Comparison of ENCODE assay signal across 8 cellular contexts in genomic region chr6:17015551-17016381, GRCh38.
DNase-seq lines count a peak whose midpoint lies in the region; ATAC-seq and TF ChIP-seq lines count a peak whose summit lies in the region.

No MANE protein-coding gene starts in this region.

- BruUV-seq in A673 (replicated peaks; lab: Mats Ljungman, UMichigan) = no TSS peak

- peaks cover 0 to 3% of the 10 kb centered on the region in 2 donors for H3K4me1 ChIP-seq in ascending aorta
- no peaks in the 10 kb centered on the region for H3K4me1 ChIP-seq in left lung
- H3K4me1 ChIP-seq in A673 (ENCODE audit: insufficient read depth, low read length, poor library complexity, severe bottlenecking) = no peaks in the 10 kb centered on the region

- intact Hi-C loops in ascending aorta (cut with DNase I) (loop anchor here (10.0 kb wide), 1 partner anchor 69 kb away; no protein-coding TSS in a partner anchor), left lung (cut with DNase I) (no loop called here), A673 (cut with micrococcal nuclease; ENCODE audit: unreplicated experiment) (no loop called here)

- peaks cover 5% of the 10 kb centered on the region for H3K36me3 Mint-ChIP-seq in stimulated activated effector memory CD8-positive, alpha-beta T cell treated with anti-CD3 and anti-CD28 coated beads, Interleukin-12 subunit alpha, Interleukin-12 subunit beta, amount 100 ng/mL, for 72 hours

- CTCF ChIA-PET in A673 (lab: Charles Lee) = no interaction called here

- H3K9me3 Mint-ChIP-seq in stimulated activated effector memory CD8-positive, alpha-beta T cell treated with anti-CD3 and anti-CD28 coated beads, Interleukin-12 subunit alpha, Interleukin-12 subunit beta, amount 100 ng/mL, for 72 hours = no peaks in the 10 kb centered on the region

- H3K27me3 ChIP-seq in ascending aorta (no peaks in the 10 kb centered on the region), left lung (peaks cover 0 to 7% of the 10 kb centered on the region in 2 donors), A673 (replicated peaks; ENCODE audit: insufficient read depth, low read depth, low read length, poor library complexity) (no peaks in the 10 kb centered on the region)

- H3K27ac ChIP-seq in ascending aorta (peak overlapping the region in 1 of 2 donors; percentile 8), left lung (no peak overlapping the region), A673 (ENCODE audit: low read depth, low read length, poor library complexity, severe bottlenecking) (no peak overlapping the region)

- H3K36me3 ChIP-seq in ascending aorta (no peaks in the 10 kb centered on the region), left lung (no peaks in the 10 kb centered on the region), A673 (ENCODE audit: insufficient read depth, low read length, poor library complexity, severe bottlenecking) (no peaks in the 10 kb centered on the region)

- TF ChIP-seq CTCF in ascending aorta (IDR thresholded peaks at IDR 0.05) (no peak), left lung (IDR thresholded peaks at IDR 0.05) (no peak), A673 (conservative IDR thresholded peaks at IDR 0.05; ENCODE audit: low read depth, low read length) (no peak)

- ATAC-seq in left lung = peak; percentile 74
- ATAC-seq in stimulated activated effector memory CD8-positive, alpha-beta T cell treated with anti-CD3 and anti-CD28 coated beads, Interleukin-12 subunit alpha, Interleukin-12 subunit beta, amount 100 ng/mL, for 72 hours = peak; percentile 51
- ATAC-seq in GM18502 (IDR thresholded peaks at IDR 0.05; ENCODE audit: poor library complexity, unreplicated experiment) = no peak
- ATAC-seq in HG02798 (IDR thresholded peaks at IDR 0.05; ENCODE audit: poor library complexity, unreplicated experiment) = no peak

- peak overlapping the region; percentile 50 to 70 for H3K4me3 ChIP-seq in ascending aorta
- peak overlapping the region; percentile 36 to 39 for H3K4me3 ChIP-seq in left lung
- no peak overlapping the region for H3K4me3 ChIP-seq in A673 (ENCODE audit: low read depth, low read length, poor library complexity, severe bottlenecking)

- H3K9me3 ChIP-seq in ascending aorta = no peaks in the 10 kb centered on the region
- no peaks in the 10 kb centered on the region for H3K9me3 ChIP-seq in left lung
- H3K9me3 ChIP-seq in A673 (ENCODE audit: low read depth, low read length, poor library complexity, severe bottlenecking) = no peaks in the 10 kb centered on the region

- H3K27ac Mint-ChIP-seq in stimulated activated effector memory CD8-positive, alpha-beta T cell treated with anti-CD3 and anti-CD28 coated beads, Interleukin-12 subunit alpha, Interleukin-12 subunit beta, amount 100 ng/mL, for 72 hours = no peak overlapping the region

- H3K4me1 Mint-ChIP-seq in stimulated activated effector memory CD8-positive, alpha-beta T cell treated with anti-CD3 and anti-CD28 coated beads, Interleukin-12 subunit alpha, Interleukin-12 subunit beta, amount 100 ng/mL, for 72 hours = peaks cover 11% of the 10 kb centered on the region

- H3K4me3 Mint-ChIP-seq in stimulated activated effector memory CD8-positive, alpha-beta T cell treated with anti-CD3 and anti-CD28 coated beads, Interleukin-12 subunit alpha, Interleukin-12 subunit beta, amount 100 ng/mL, for 72 hours = peak overlapping the region; percentile 58

- DNase-seq in NAMALWA (ENCODE audit: low spot score) (peak; percentile 3), ascending aorta (ENCODE audit: low spot score in 2 of 2) (peak in 1 of 2 donors; percentile 64), left lung (peak in 1 of 2 donors; percentile 86), A673 (ENCODE audit: low spot score) (no peak), cortex of kidney (lab: John Stamatoyannopoulos, UW) (no peak)
- DNase-seq in stimulated activated effector memory CD8-positive, alpha-beta T cell treated with anti-CD3 and anti-CD28 coated beads, Interleukin-12 subunit alpha, Interleukin-12 subunit beta, amount 100 ng/mL, for 72 hours (ENCODE audit: low spot score in 2 of 2) = peak; percentile 7 to 58

- POLR2A ChIA-PET in A673 (lab: Charles Lee; ENCODE audit: low non-redundant PET) = no interaction called here

Comparison
In these comparisons a context has a peak if more than half of its experiments do, and no peak if none do; other contexts are left out.
1. DNase-seq: peak in NAMALWA (single experiment) and stimulated activated effector memory CD8-positive, alpha-beta T cell treated with anti-CD3 and anti-CD28 coated beads, Interleukin-12 subunit alpha, Interleukin-12 subunit beta, amount 100 ng/mL, for 72 hours (2 of 2); none in A673 (single experiment) and cortex of kidney (single experiment).
2. ATAC-seq: peak in left lung (single experiment) and stimulated activated effector memory CD8-positive, alpha-beta T cell treated with anti-CD3 and anti-CD28 coated beads, Interleukin-12 subunit alpha, Interleukin-12 subunit beta, amount 100 ng/mL, for 72 hours (single experiment); none in GM18502 (single experiment) and HG02798 (single experiment).